In genomic region chr2:1749489-1749748, GRCh38 we compare ENCODE assay signal across 20 cellular contexts. TPM values are rescaled to one million over a fixed set of nuclear protein-coding genes. Genes with fewer than 3 reads are reported as not detected.
"Had no signal": no experiment of that assay in that cellular context is flagged by ENCODE, and none has a peak within 500 bp of the region (broad histone marks: within the 10 kb centered on the region; RNA-seq: fewer than 3 reads in every experiment).

No MANE protein-coding gene starts in this region.

- H3K27ac Mint-ChIP-seq: activated CD4-positive, alpha-beta memory T cell treated with anti-CD3 and anti-CD28 coated beads, Interleukin-2, amount 10 ng/mL, durations not matched to agents 7 days and 5 days; activated CD4-positive, alpha-beta T cell treated with anti-CD3 and anti-CD28 coated beads, Interleukin-2, amount 10 ng/mL, durations not matched to agents 24 days and 14 days; activated naive CD4-positive, alpha-beta T cell treated with anti-CD3 and anti-CD28 coated beads, Interleukin-2, amount 50 U/mL, for 24 hours; effector memory CD8-positive, alpha-beta T cell had no signal

- H3K4me3 ChIP-seq: adrenal gland, ascending aorta, dorsolateral prefrontal cortex, esophagus squamous epithelium, gastrocnemius medialis, mucosa of descending colon, spleen, thoracic aorta had no signal

- H3K9me3 Mint-ChIP-seq: activated CD4-positive, alpha-beta memory T cell treated with anti-CD3 and anti-CD28 coated beads, Interleukin-2, amount 10 ng/mL, durations not matched to agents 7 days and 5 days; activated CD4-positive, alpha-beta T cell treated with anti-CD3 and anti-CD28 coated beads, Interleukin-2, amount 10 ng/mL, durations not matched to agents 24 days and 14 days; activated naive CD4-positive, alpha-beta T cell treated with anti-CD3 and anti-CD28 coated beads, Interleukin-2, amount 50 U/mL, for 24 hours had no signal

- H3K36me3 ChIP-seq: adrenal gland, ascending aorta, brain microvascular endothelial cell, esophagus squamous epithelium, gastrocnemius medialis, spleen, thoracic aorta had no signal

- H3K36me3 Mint-ChIP-seq: activated naive CD4-positive, alpha-beta T cell treated with anti-CD3 and anti-CD28 coated beads, Interleukin-2, amount 50 U/mL, for 24 hours had no signal

- H3K9me3 ChIP-seq: adrenal gland, ascending aorta, esophagus squamous epithelium, gastrocnemius medialis, thoracic aorta had no signal

- H3K27me3 ChIP-seq: adrenal gland, ascending aorta, brain microvascular endothelial cell had no signal

- H3K4me1 ChIP-seq: adrenal gland had no signal

- H3K27ac ChIP-seq: adrenal gland, ascending aorta, brain microvascular endothelial cell, dorsolateral prefrontal cortex, esophagus squamous epithelium, gastrocnemius medialis, spleen, thoracic aorta had no signal

- ATAC-seq: effector memory CD8-positive, alpha-beta T cell; gastrocnemius medialis; mucosa of descending colon had no signal

- H3K4me1 Mint-ChIP-seq: activated CD4-positive, alpha-beta memory T cell treated with anti-CD3 and anti-CD28 coated beads, Interleukin-2, amount 10 ng/mL, durations not matched to agents 7 days and 5 days had no signal

- DNase-seq: activated CD4-positive, alpha-beta memory T cell treated with anti-CD3 and anti-CD28 coated beads, Interleukin-2, amount 10 ng/mL, durations not matched to agents 7 days and 5 days; activated CD4-positive, alpha-beta T cell treated with anti-CD3 and anti-CD28 coated beads, Interleukin-2, amount 10 ng/mL, durations not matched to agents 24 days and 14 days; activated gamma-delta T cell treated with Interleukin-2 at 50 U/mL for 16 hours; brain microvascular endothelial cell; central memory CD4-positive, alpha-beta T cell; effector memory CD8-positive, alpha-beta T cell; esophagus squamous epithelium; gastrocnemius medialis; hippocampal formation; mesenchymal stem cell; retina; stimulated activated CD4-positive, alpha-beta T cell treated with anti-CD3 and anti-CD28 coated beads, Interleukin-4, amount 100 ng/mL, for 1 hour; stimulated activated naive CD4-positive, alpha-beta T cell had no signal

- H3K4me3 Mint-ChIP-seq: activated CD4-positive, alpha-beta memory T cell treated with anti-CD3 and anti-CD28 coated beads, Interleukin-2, amount 10 ng/mL, durations not matched to agents 7 days and 5 days; activated CD4-positive, alpha-beta T cell treated with anti-CD3 and anti-CD28 coated beads, Interleukin-2, amount 10 ng/mL, durations not matched to agents 24 days and 14 days; activated naive CD4-positive, alpha-beta T cell treated with anti-CD3 and anti-CD28 coated beads, Interleukin-2, amount 50 U/mL, for 24 hours; effector memory CD8-positive, alpha-beta T cell had no signal

RNA-seq across cellular contexts. Expression of gene PXDN, which starts 5.1 kb away (rescaled TPM):
- total RNA-seq: activated CD4-positive, alpha-beta memory T cell treated with anti-CD3 and anti-CD28 coated beads, Interleukin-2, amount 10 ng/mL, durations not matched to agents 7 days and 5 days had no signal
